Comparison of ENCODE assay signal across 22 cellular contexts in genomic region chr10:2631557-2631956, GRCh38.
"Had no signal": no experiment of that assay in that cellular context is flagged by ENCODE, and none has a peak within 500 bp of the region (broad histone marks: within the 10 kb centered on the region; RNA-seq: fewer than 3 reads in every experiment).

No MANE protein-coding gene starts in this region.

- H3K36me3 Mint-ChIP-seq: naive B cell; stimulated activated memory B cell treated with anti-CD40 and anti-IgM and Interleukin-4, amounts not matched to agents 10 μg/mL and 1 μg/mL and 100 μg/mL, for 72 hours had no signal

- H3K4me3 Mint-ChIP-seq: naive B cell; nephron; stimulated activated memory B cell treated with anti-CD40 and anti-IgM and Interleukin-4, amounts not matched to agents 10 μg/mL and 1 μg/mL and 100 μg/mL, for 72 hours; stimulated activated naive CD8-positive, alpha-beta T cell treated with anti-CD3 and anti-CD28 coated beads, Interleukin-15, Interleukin-2, amounts not matched to agents 100 ng/mL and 50 ng/mL, for 24 hours had no signal

- H3K27me3 Mint-ChIP-seq: stimulated activated memory B cell treated with anti-CD40 and anti-IgM and Interleukin-4, amounts not matched to agents 10 μg/mL and 1 μg/mL and 100 μg/mL, for 72 hours had no signal

- H3K36me3 ChIP-seq: heart left ventricle, neutrophil, spleen, tibial artery, upper lobe of left lung, uterus had no signal

- ATAC-seq: heart left ventricle; left colon; left ventricle myocardium superior; sciatic nerve; stimulated activated memory B cell treated with anti-CD40 and anti-IgM and Interleukin-4, amounts not matched to agents 10 μg/mL and 1 μg/mL and 100 μg/mL, for 72 hours had no signal

- H3K27ac Mint-ChIP-seq: naive B cell; nephron; stimulated activated memory B cell treated with anti-CD40 and anti-IgM and Interleukin-4, amounts not matched to agents 10 μg/mL and 1 μg/mL and 100 μg/mL, for 72 hours; stimulated activated naive CD8-positive, alpha-beta T cell treated with anti-CD3 and anti-CD28 coated beads, Interleukin-15, Interleukin-2, amounts not matched to agents 100 ng/mL and 50 ng/mL, for 24 hours had no signal

- H3K4me3 ChIP-seq: dorsolateral prefrontal cortex, heart left ventricle, spleen, tibial artery, upper lobe of left lung, uterus had no signal

- H3K27ac ChIP-seq: dorsolateral prefrontal cortex, heart left ventricle, neutrophil, spleen, tibial artery, upper lobe of left lung, uterus had no signal

- DNase-seq: dorsolateral prefrontal cortex; effector CD8-positive, alpha-beta T cell; foreskin melanocyte; heart left ventricle; hippocampal formation; left colon; left ventricle myocardium superior; mesendoderm; naive B cell; posterior cingulate gyrus; spleen; stimulated activated CD4-positive, alpha-beta T cell treated with anti-CD3 and anti-CD28 coated beads, Interleukin-15, amount 100 ng/mL, for 24 hours; stimulated activated CD4-positive, alpha-beta T cell treated with anti-CD3 and anti-CD28 coated beads, Interleukin-1b, Interleukin-23, amount 100 ng/mL, for 48 hours; stimulated activated CD4-positive, alpha-beta T cell treated with anti-CD3 and anti-CD28 coated beads, Interleukin-4, amount 100 ng/mL, for 24 hours; tibial artery; upper lobe of left lung; uterus had no signal

- H3K4me1 ChIP-seq: heart left ventricle, spleen, tibial artery, upper lobe of left lung, uterus had no signal

- H3K27me3 ChIP-seq: neutrophil, tibial artery, upper lobe of left lung, uterus had no signal

- H3K9me3 Mint-ChIP-seq: naive B cell; nephron; stimulated activated memory B cell treated with anti-CD40 and anti-IgM and Interleukin-4, amounts not matched to agents 10 μg/mL and 1 μg/mL and 100 μg/mL, for 72 hours; stimulated activated naive CD8-positive, alpha-beta T cell treated with anti-CD3 and anti-CD28 coated beads, Interleukin-15, Interleukin-2, amounts not matched to agents 100 ng/mL and 50 ng/mL, for 24 hours had no signal

- H3K9me3 ChIP-seq: heart left ventricle, neutrophil, spleen, tibial artery, upper lobe of left lung, uterus had no signal

- H3K4me1 Mint-ChIP-seq: naive B cell; nephron; stimulated activated memory B cell treated with anti-CD40 and anti-IgM and Interleukin-4, amounts not matched to agents 10 μg/mL and 1 μg/mL and 100 μg/mL, for 72 hours had no signal
